12 cellular contexts compared by ENCODE assay signal in the genomic region with DNA sequence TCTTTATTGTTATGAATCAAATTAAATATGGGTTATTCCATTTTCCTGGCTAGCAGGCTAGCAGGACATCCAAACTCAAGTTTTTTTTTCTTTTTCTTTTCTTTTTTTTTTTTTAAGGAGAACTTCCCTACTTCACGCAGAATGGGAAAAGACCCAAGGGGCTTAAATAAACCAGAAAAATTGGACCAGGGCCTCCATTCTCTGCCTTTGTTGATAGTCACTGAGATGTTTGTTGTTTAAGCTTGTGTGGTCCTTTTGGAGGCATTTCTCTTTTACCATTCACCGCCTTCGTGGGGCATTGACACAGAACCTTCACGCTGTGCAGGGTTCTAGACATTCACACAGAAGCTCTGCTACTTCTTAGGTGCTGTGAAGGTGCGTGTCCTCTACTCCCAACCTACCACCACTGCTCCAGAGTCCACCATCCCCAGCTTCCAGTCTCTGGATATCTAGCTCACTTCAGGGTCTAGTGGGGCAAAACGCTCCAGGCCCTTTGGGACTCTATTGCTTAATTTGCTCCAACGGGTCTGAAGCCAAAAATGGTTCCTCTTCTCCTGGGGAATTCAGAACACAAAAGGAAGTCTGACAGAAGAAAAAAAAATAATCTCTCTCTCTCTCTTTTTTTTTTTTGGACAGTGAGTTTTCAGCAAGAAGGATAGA.
"Had no signal": no experiment of that assay in that cellular context is flagged by ENCODE, and none has a peak within 500 bp of the region (broad histone marks: within the 10 kb centered on the region; RNA-seq: fewer than 3 reads in every experiment).

No MANE protein-coding gene starts in this region.

- H3K36me3 ChIP-seq: ovary had no signal

- H3K4me3 ChIP-seq: ovary had no signal

- H3K4me1 Mint-ChIP-seq: activated CD4-positive, alpha-beta memory T cell treated with anti-CD3 and anti-CD28 coated beads, Interleukin-2, amount 10 ng/mL, durations not matched to agents 7 days and 5 days; memory B cell; nephron progenitor cell; stimulated activated effector memory CD8-positive, alpha-beta T cell treated with anti-CD3 and anti-CD28 coated beads, Interleukin-12 subunit alpha, Interleukin-12 subunit beta, amount 100 ng/mL, for 72 hours had no signal

- DNase-seq: activated CD4-positive, alpha-beta memory T cell treated with anti-CD3 and anti-CD28 coated beads, Interleukin-2, amount 10 ng/mL, durations not matched to agents 7 days and 5 days; activated CD8-positive, alpha-beta memory T cell treated with anti-CD3 and anti-CD28 coated beads, Interleukin-2, amount 50 U/mL, for 4 hours; activated naive CD4-positive, alpha-beta T cell; nephron progenitor cell; ovary; SW 1271; T-helper 9 cell had no signal

- H3K9me3 ChIP-seq: ovary had no signal

- H3K27me3 ChIP-seq: ovary had no signal

- H3K27me3 Mint-ChIP-seq: dendritic cell treated with granulocyte-macrophage colony-stimulating factor and Interleukin-4, amounts not matched to agents 40 ng/mL and 50 ng/mL, for 4 days; memory B cell had no signal

- H3K4me3 Mint-ChIP-seq: activated CD4-positive, alpha-beta memory T cell treated with anti-CD3 and anti-CD28 coated beads, Interleukin-2, amount 10 ng/mL, durations not matched to agents 7 days and 5 days; activated T-helper 1 cell treated with anti-CD3 and anti-CD28 coated beads, Interleukin-12 subunit alpha, Interleukin-12 subunit beta, Interleukin-2, Interleukin-4 antibody, amounts not matched to agents 30 ng/mL and 10 ng/mL and 1 ng/mL, durations not matched to agents 14 hours and 24 hours and 36 hours; dendritic cell treated with granulocyte-macrophage colony-stimulating factor and Interleukin-4, amounts not matched to agents 40 ng/mL and 50 ng/mL, for 4 days; memory B cell; nephron progenitor cell; stimulated activated effector memory CD8-positive, alpha-beta T cell treated with anti-CD3 and anti-CD28 coated beads, Interleukin-12 subunit alpha, Interleukin-12 subunit beta, amount 100 ng/mL, for 72 hours had no signal

- H3K36me3 Mint-ChIP-seq: memory B cell; stimulated activated effector memory CD8-positive, alpha-beta T cell treated with anti-CD3 and anti-CD28 coated beads, Interleukin-12 subunit alpha, Interleukin-12 subunit beta, amount 100 ng/mL, for 72 hours had no signal

- H3K27ac ChIP-seq: ovary, VCaP had no signal

- H3K27ac Mint-ChIP-seq: activated CD4-positive, alpha-beta memory T cell treated with anti-CD3 and anti-CD28 coated beads, Interleukin-2, amount 10 ng/mL, durations not matched to agents 7 days and 5 days; activated T-helper 1 cell treated with anti-CD3 and anti-CD28 coated beads, Interleukin-12 subunit alpha, Interleukin-12 subunit beta, Interleukin-2, Interleukin-4 antibody, amounts not matched to agents 30 ng/mL and 10 ng/mL and 1 ng/mL, durations not matched to agents 14 hours and 24 hours and 36 hours; dendritic cell treated with granulocyte-macrophage colony-stimulating factor and Interleukin-4, amounts not matched to agents 40 ng/mL and 50 ng/mL, for 4 days; memory B cell; nephron progenitor cell; stimulated activated effector memory CD8-positive, alpha-beta T cell treated with anti-CD3 and anti-CD28 coated beads, Interleukin-12 subunit alpha, Interleukin-12 subunit beta, amount 100 ng/mL, for 72 hours had no signal

- ATAC-seq: stimulated activated effector memory CD8-positive, alpha-beta T cell treated with anti-CD3 and anti-CD28 coated beads, Interleukin-12 subunit alpha, Interleukin-12 subunit beta, amount 100 ng/mL, for 72 hours had no signal

- H3K9me3 Mint-ChIP-seq: activated CD4-positive, alpha-beta memory T cell treated with anti-CD3 and anti-CD28 coated beads, Interleukin-2, amount 10 ng/mL, durations not matched to agents 7 days and 5 days; activated T-helper 1 cell treated with anti-CD3 and anti-CD28 coated beads, Interleukin-12 subunit alpha, Interleukin-12 subunit beta, Interleukin-2, Interleukin-4 antibody, amounts not matched to agents 30 ng/mL and 10 ng/mL and 1 ng/mL, durations not matched to agents 14 hours and 24 hours and 36 hours; dendritic cell treated with granulocyte-macrophage colony-stimulating factor and Interleukin-4, amounts not matched to agents 40 ng/mL and 50 ng/mL, for 4 days; memory B cell; nephron progenitor cell; stimulated activated effector memory CD8-positive, alpha-beta T cell treated with anti-CD3 and anti-CD28 coated beads, Interleukin-12 subunit alpha, Interleukin-12 subunit beta, amount 100 ng/mL, for 72 hours had no signal
